ENCODE assay signal across 8 cellular contexts in genomic region chr15:85412956-85413854, GRCh38. TPM values are rescaled to one million over a fixed set of nuclear protein-coding genes. Genes with fewer than 3 reads are reported as not detected.
A peak's percentile ranks its signal among the peaks of the same experiment; 100 is the strongest.
DNase-seq lines count a peak whose midpoint lies in the region; ATAC-seq and TF ChIP-seq lines count a peak whose summit lies in the region.

No MANE protein-coding gene starts in this region.

- peak in 1 of 3 experiments; percentile 27 for TF ChIP-seq CTCF in esophagus muscularis mucosa (IDR thresholded peaks at IDR 0.05)
- TF ChIP-seq CTCF in neural crest cell (conservative IDR thresholded peaks at IDR 0.05), result no peak
- TF ChIP-seq CTCF in testis (IDR thresholded peaks at IDR 0.05), result no peak

- intact Hi-C loops in esophagus muscularis mucosa (cut with DNase I), result loop anchor here (5.0 kb wide), 1 partner anchor 81 kb away; no protein-coding TSS in a partner anchor
- intact Hi-C loops in testis (cut with DNase I; ENCODE audit: low total_unique reads), result no loop called here

- no peak for TF ChIP-seq POLR2A in esophagus muscularis mucosa (IDR thresholded peaks at IDR 0.05; ENCODE audit: low read depth)
- no peak for TF ChIP-seq POLR2A in testis (IDR thresholded peaks at IDR 0.05)

- H3K27me3 Mint-ChIP-seq in neural crest cell (ENCODE audit: low read depth), result no peaks in the 10 kb centered on the region

- H3K4me1 ChIP-seq in esophagus muscularis mucosa, result peaks cover 27 to 88% (median 77%) of the 10 kb centered on the region in 4 donors
- H3K4me1 ChIP-seq in testis, result peaks cover 13% of the 10 kb centered on the region

- H3K27me3 ChIP-seq in esophagus muscularis mucosa, result no peaks in the 10 kb centered on the region
- no peaks in the 10 kb centered on the region for H3K27me3 ChIP-seq in testis

- peaks cover 57% of the 10 kb centered on the region for H3K4me1 Mint-ChIP-seq in neural crest cell

- H3K9me3 ChIP-seq in esophagus muscularis mucosa, result no peaks in the 10 kb centered on the region
- no peaks in the 10 kb centered on the region for H3K9me3 ChIP-seq in testis

- H3K36me3 ChIP-seq in esophagus muscularis mucosa (no peaks in the 10 kb centered on the region), testis (ENCODE audit: low read depth, missing control alignments) (no peaks in the 10 kb centered on the region)

- H3K27ac ChIP-seq in esophagus muscularis mucosa (replicated peaks in 1 of 4) (peak overlapping the region; percentile 65 to 76 (median 70)), testis (peak overlapping the region; percentile 22 to 50)

- peaks cover 12% of the 10 kb centered on the region for H3K36me3 Mint-ChIP-seq in neural crest cell (ENCODE audit: low read depth)

- peak overlapping the region in 2 of 4 donors; percentile 3 to 11 for H3K4me3 ChIP-seq in esophagus muscularis mucosa
- no peak overlapping the region for H3K4me3 ChIP-seq in testis

- DNase-seq in NCI-H1417 (lab: John Stamatoyannopoulos, UW) (peak in 2 of 3 experiments; percentile 19 to 48), NCI-H1417 treated with DMSO at 0.1 percent for 48 hours (lab: John Stamatoyannopoulos, UW) (no peak), NCI-H460 (ENCODE audit: extremely low read depth, low read depth) (peak; percentile 89), esophagus muscularis mucosa (ENCODE audit: extremely low spot score) (no peak), neural crest cell (ENCODE audit: low read depth, low spot score) (no peak), testis (peak; percentile 50)
- peak; percentile 81 for DNase-seq in activated CD8-positive, alpha-beta memory T cell treated with anti-CD3 and anti-CD28 coated beads for 24 hours

- 56% methylated on average over 14 of the region's 14 CpGs for WGBS in esophagus muscularis mucosa
- 51 to 61% methylated on average over 14 of the region's 14 CpGs for WGBS in testis, 2 donors

- H3K4me3 Mint-ChIP-seq in neural crest cell, result peak overlapping the region; percentile 5

- peak overlapping the region; percentile 89 for H3K27ac Mint-ChIP-seq in neural crest cell (ENCODE audit: unreplicated experiment)

- peaks cover 7% of the 10 kb centered on the region for H3K9me3 Mint-ChIP-seq in neural crest cell

- peak; percentile 99 for ATAC-seq in HG02885 (IDR thresholded peaks at IDR 0.05; ENCODE audit: poor library complexity, unreplicated experiment)

- no peak for TF ChIP-seq EP300 in esophagus muscularis mucosa (IDR thresholded peaks at IDR 0.05)

RNA-seq across cellular contexts. Expression of gene AKAP13, which starts 32.8 kb away (rescaled TPM):
- 24.5 and 31.4 TPM in 2 replicates for total RNA-seq in NCI-H460 (2014; rRNA removed; shearing (Covaris generic))
- 10.2 and 12.7 TPM in 2 replicates for polyA plus RNA-seq in NCI-H460 (2014; cell fraction: nucleus; rRNA removed)
- total RNA-seq in esophagus muscularis mucosa, result 100 to 1,000 TPM; 232 to 323 (median 284) TPM
- 79.9 and 81.3 TPM in 2 replicates for total RNA-seq in neural crest cell
- 100 to 1,000 TPM; 187 to 207 TPM for total RNA-seq in testis
- polyA plus RNA-seq in testis (ENCODE audit: insufficient read depth, low read depth, low replicate concordance), result 79.5 TPM

Comparison
In these comparisons a context has a peak if more than half of its experiments do, and no peak if none do; other contexts are left out.
1. DNase-seq: peak in NCI-H1417 (2 of 3), NCI-H460 (single experiment), activated CD8-positive, alpha-beta memory T cell treated with anti-CD3 and anti-CD28 coated beads for 24 hours (single experiment) and testis (single experiment); none in NCI-H1417 treated with DMSO at 0.1 percent for 48 hours (single experiment), esophagus muscularis mucosa (single experiment) and neural crest cell (single experiment).